Comparison of ENCODE assay signal across 24 cellular contexts in genomic region chrX:41789374-41789773, GRCh38.
"Had no signal": no experiment of that assay in that cellular context is flagged by ENCODE, and none has a peak within 500 bp of the region (broad histone marks: within the 10 kb centered on the region; RNA-seq: fewer than 3 reads in every experiment).

No MANE protein-coding gene starts in this region.

- ATAC-seq: activated CD4-positive, CD25-positive, alpha-beta regulatory T cell treated with anti-CD3 and anti-CD28 coated beads, Interleukin-2, amount 50 U/mL, for 24 hours; activated T-cell treated with anti-CD3 and anti-CD28 coated beads, Interleukin-2, amount 50 U/mL, for 72 hours; left lung; sciatic nerve; stimulated activated naive B cell treated with anti-CD40 and anti-IgM and Interleukin-4, amounts not matched to agents 10 μg/mL and 1 μg/mL and 100 μg/mL, for 72 hours had no signal

- H3K9me3 Mint-ChIP-seq: activated CD4-positive, alpha-beta memory T cell treated with anti-CD3 and anti-CD28 coated beads, Interleukin-2, amount 10 ng/mL, durations not matched to agents 7 days and 5 days; activated CD4-positive, alpha-beta T cell treated with anti-CD3 and anti-CD28 coated beads, Interleukin-2, amount 10 ng/mL, durations not matched to agents 24 days and 14 days; activated T-cell treated with anti-CD3 and anti-CD28 coated beads, Interleukin-2, amount 50 U/mL, for 72 hours; dendritic cell treated with granulocyte-macrophage colony-stimulating factor and Interleukin-4, amounts not matched to agents 40 ng/mL and 50 ng/mL, for 4 days; stimulated activated naive B cell treated with anti-CD40 and anti-IgM and Interleukin-4, amounts not matched to agents 10 μg/mL and 1 μg/mL and 100 μg/mL, for 72 hours; type B pancreatic cell had no signal

- H3K27ac Mint-ChIP-seq: activated CD4-positive, alpha-beta memory T cell treated with anti-CD3 and anti-CD28 coated beads, Interleukin-2, amount 10 ng/mL, durations not matched to agents 7 days and 5 days; activated CD4-positive, alpha-beta T cell treated with anti-CD3 and anti-CD28 coated beads, Interleukin-2, amount 10 ng/mL, durations not matched to agents 24 days and 14 days; activated T-cell treated with anti-CD3 and anti-CD28 coated beads, Interleukin-2, amount 50 U/mL, for 72 hours; dendritic cell treated with granulocyte-macrophage colony-stimulating factor and Interleukin-4, amounts not matched to agents 40 ng/mL and 50 ng/mL, for 4 days; stimulated activated naive B cell treated with anti-CD40 and anti-IgM and Interleukin-4, amounts not matched to agents 10 μg/mL and 1 μg/mL and 100 μg/mL, for 72 hours; type B pancreatic cell had no signal

- H3K27me3 ChIP-seq: left lung, testis had no signal

- H3K4me1 ChIP-seq: left lung, testis had no signal

- H3K27ac ChIP-seq: left lung, testis, VCaP had no signal

- H3K4me3 Mint-ChIP-seq: activated CD4-positive, alpha-beta memory T cell treated with anti-CD3 and anti-CD28 coated beads, Interleukin-2, amount 10 ng/mL, durations not matched to agents 7 days and 5 days; activated CD4-positive, alpha-beta T cell treated with anti-CD3 and anti-CD28 coated beads, Interleukin-2, amount 10 ng/mL, durations not matched to agents 24 days and 14 days; activated T-cell treated with anti-CD3 and anti-CD28 coated beads, Interleukin-2, amount 50 U/mL, for 72 hours; brain; dendritic cell treated with granulocyte-macrophage colony-stimulating factor and Interleukin-4, amounts not matched to agents 40 ng/mL and 50 ng/mL, for 4 days; stimulated activated naive B cell treated with anti-CD40 and anti-IgM and Interleukin-4, amounts not matched to agents 10 μg/mL and 1 μg/mL and 100 μg/mL, for 72 hours; type B pancreatic cell had no signal

- H3K27me3 Mint-ChIP-seq: activated CD4-positive, alpha-beta memory T cell treated with anti-CD3 and anti-CD28 coated beads, Interleukin-2, amount 10 ng/mL, durations not matched to agents 7 days and 5 days; activated CD4-positive, alpha-beta T cell treated with anti-CD3 and anti-CD28 coated beads, Interleukin-2, amount 10 ng/mL, durations not matched to agents 24 days and 14 days; brain; dendritic cell treated with granulocyte-macrophage colony-stimulating factor and Interleukin-4, amounts not matched to agents 40 ng/mL and 50 ng/mL, for 4 days; stimulated activated naive B cell treated with anti-CD40 and anti-IgM and Interleukin-4, amounts not matched to agents 10 μg/mL and 1 μg/mL and 100 μg/mL, for 72 hours; type B pancreatic cell had no signal

- H3K9me3 ChIP-seq: left lung, testis had no signal

- H3K4me1 Mint-ChIP-seq: activated CD4-positive, alpha-beta T cell treated with anti-CD3 and anti-CD28 coated beads, Interleukin-2, amount 10 ng/mL, durations not matched to agents 24 days and 14 days had no signal

- DNase-seq: activated CD4-positive, alpha-beta memory T cell treated with anti-CD3 and anti-CD28 coated beads, Interleukin-2, amount 10 ng/mL, durations not matched to agents 7 days and 5 days; activated CD4-positive, alpha-beta T cell treated with anti-CD3 and anti-CD28 coated beads, Interleukin-2, amount 10 ng/mL, durations not matched to agents 24 days and 14 days; activated gamma-delta T cell; activated naive CD4-positive, alpha-beta T cell treated with anti-CD3 and anti-CD28 coated beads, Interleukin-2, amount 50 U/mL, for 16 hours; activated T-cell treated with anti-CD3 and anti-CD28 coated beads, Interleukin-2, amount 50 U/mL, for 72 hours; aorta; caudate nucleus; effector CD4-positive, alpha-beta T cell; foreskin melanocyte; kidney glomerular epithelial cell; left lung; nucleus accumbens; posterior cingulate gyrus; stimulated activated CD4-positive, alpha-beta T cell treated with anti-CD3 and anti-CD28 coated beads, Interleukin-2, amount 100 ng/mL, for 48 hours; stimulated activated CD8-positive, alpha-beta memory T cell treated with anti-CD3 and anti-CD28 coated beads, Interleukin-4, amount 100 ng/mL, for 48 hours; stimulated activated naive B cell treated with anti-CD40 and anti-IgM and Interleukin-4, amounts not matched to agents 10 μg/mL and 1 μg/mL and 100 μg/mL, for 72 hours; T-helper 2 cell; testis had no signal

- H3K36me3 ChIP-seq: left lung had no signal

- H3K4me3 ChIP-seq: left lung, testis had no signal
